In the genomic region with DNA sequence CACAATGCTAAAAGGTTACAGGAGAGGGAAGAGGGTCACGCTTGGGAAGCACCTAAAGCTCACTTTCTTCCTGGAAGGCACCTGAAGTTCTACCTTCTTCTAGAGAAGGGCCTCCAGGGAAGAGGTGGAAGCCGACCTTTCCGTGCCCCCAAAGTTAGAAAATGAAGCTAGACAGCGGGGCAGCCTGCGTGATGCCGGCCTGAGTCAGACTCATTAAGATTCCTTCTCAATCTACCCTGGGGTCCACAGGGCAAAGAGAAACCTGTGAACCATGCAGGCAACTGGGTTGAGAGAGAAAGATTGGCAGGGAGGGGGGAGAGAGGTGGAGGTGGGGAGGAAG, we compare ENCODE assay signal across 10 cellular contexts. TPM values are rescaled to one million over a fixed set of nuclear protein-coding genes. Genes with fewer than 3 reads are reported as not detected.
DNase-seq lines count a peak whose midpoint lies in the region; ATAC-seq, FAIRE-seq and TF ChIP-seq lines count a peak whose summit lies in the region.
"Had no signal": no experiment of that assay in that cellular context is flagged by ENCODE, and none has a peak within 500 bp of the region (broad histone marks: within the 10 kb centered on the region; RNA-seq: fewer than 3 reads in every experiment).

No MANE protein-coding gene starts in this region.

- H3K9me3 Mint-ChIP-seq in activated naive CD4-positive, alpha-beta T cell treated with anti-CD3 and anti-CD28 coated beads, Interleukin-2, amount 50 U/mL, for 24 hours, result no peaks in the 10 kb centered on the region
- H3K9me3 Mint-ChIP-seq in activated naive CD4-positive, alpha-beta T cell treated with anti-CD3 and anti-CD28 coated beads for 36 hours, result no peaks in the 10 kb centered on the region
- no peaks in the 10 kb centered on the region for H3K9me3 Mint-ChIP-seq in stimulated activated naive CD8-positive, alpha-beta T cell treated with anti-CD3 and anti-CD28 coated beads, Interleukin-15, Interleukin-2, amounts not matched to agents 100 ng/mL and 50 ng/mL, for 24 hours

- no peak for TF ChIP-seq CTCF in endothelial cell of umbilical vein (IDR thresholded peaks at IDR 0.05; ENCODE audit: extremely low read depth in 1 of 2, insufficient read depth in 1 of 2, low read depth in 1 of 2, low read length in 2 of 2)

- H3K9ac ChIP-seq in endothelial cell of umbilical vein (replicated peaks; ENCODE audit: extremely low read depth, insufficient read depth, low read length), result no peak overlapping the region

- H3K36me3 Mint-ChIP-seq in activated naive CD4-positive, alpha-beta T cell treated with anti-CD3 and anti-CD28 coated beads, Interleukin-2, amount 50 U/mL, for 24 hours, result peaks cover 2% of the 10 kb centered on the region
- no peaks in the 10 kb centered on the region for H3K36me3 Mint-ChIP-seq in activated naive CD4-positive, alpha-beta T cell treated with anti-CD3 and anti-CD28 coated beads for 36 hours (ENCODE audit: low read depth)
- no peaks in the 10 kb centered on the region for H3K36me3 Mint-ChIP-seq in stimulated activated naive CD8-positive, alpha-beta T cell treated with anti-CD3 and anti-CD28 coated beads, Interleukin-15, Interleukin-2, amounts not matched to agents 100 ng/mL and 50 ng/mL, for 24 hours (ENCODE audit: low read depth)

- CTCF ChIA-PET in activated naive CD4-positive, alpha-beta T cell treated with anti-CD3 and anti-CD28 coated beads for 36 hours (lab: Charles Lee), result interaction anchor here (0.7 to 2.2 kb wide), 2 partner anchors 12 to 138 kb away, joined by 3 to 11 read pairs; no protein-coding TSS in a partner anchor
- CTCF ChIA-PET in endothelial cell of umbilical vein (lab: Charles Lee), result interaction anchor here (1.6 to 4.7 kb wide), 3 partner anchors 10 to 16 kb away, joined by 6 to 37 read pairs (median 6); no protein-coding TSS in a partner anchor

- intact Hi-C loops in activated naive CD4-positive, alpha-beta T cell treated with anti-CD3 and anti-CD28 coated beads for 36 hours (cut with micrococcal nuclease), result no loop called here
- intact Hi-C loops in endothelial cell of umbilical vein (cut with micrococcal nuclease), result loop anchor here (5.0 kb wide), 3 partner anchors 57 to 227 kb away; a partner anchor contains a TSS

- no peaks in the 10 kb centered on the region for H3K9me1 ChIP-seq in endothelial cell of umbilical vein (replicated peaks; ENCODE audit: control insufficient read depth, extremely low read depth, insufficient read depth, low read length)

- H4K20me1 ChIP-seq in endothelial cell of umbilical vein (replicated peaks; ENCODE audit: control insufficient read depth, extremely low read depth, insufficient read depth, low read length), result no peaks in the 10 kb centered on the region

- H3K4me2 ChIP-seq in endothelial cell of umbilical vein (ENCODE audit: insufficient read depth, low read length), result no peak overlapping the region

- H3K4me3 Mint-ChIP-seq in activated naive CD4-positive, alpha-beta T cell treated with anti-CD3 and anti-CD28 coated beads, Interleukin-2, amount 50 U/mL, for 24 hours, result no peak overlapping the region
- H3K4me3 Mint-ChIP-seq in activated naive CD4-positive, alpha-beta T cell treated with anti-CD3 and anti-CD28 coated beads for 36 hours, result no peak overlapping the region
- H3K4me3 Mint-ChIP-seq in stimulated activated naive CD8-positive, alpha-beta T cell treated with anti-CD3 and anti-CD28 coated beads, Interleukin-15, Interleukin-2, amounts not matched to agents 100 ng/mL and 50 ng/mL, for 24 hours, result peak overlapping the region; percentile 42

- H2AFZ ChIP-seq in endothelial cell of umbilical vein (ENCODE audit: low read depth, low read length), result no peak overlapping the region

- no peaks in the 10 kb centered on the region for H3K27me3 Mint-ChIP-seq in activated naive CD4-positive, alpha-beta T cell treated with anti-CD3 and anti-CD28 coated beads, Interleukin-2, amount 50 U/mL, for 24 hours
- no peaks in the 10 kb centered on the region for H3K27me3 Mint-ChIP-seq in activated naive CD4-positive, alpha-beta T cell treated with anti-CD3 and anti-CD28 coated beads for 36 hours (ENCODE audit: low read depth)
- H3K27me3 Mint-ChIP-seq in stimulated activated naive CD8-positive, alpha-beta T cell treated with anti-CD3 and anti-CD28 coated beads, Interleukin-15, Interleukin-2, amounts not matched to agents 100 ng/mL and 50 ng/mL, for 24 hours, result no peaks in the 10 kb centered on the region

- dilution Hi-C loops in endothelial cell of umbilical vein (cut with MboI; ENCODE audit: extremely low pct_ligation_motif_present, low sequenced_read_pairs), result no loop called here

- H3K27ac ChIP-seq in endothelial cell of umbilical vein (ENCODE audit: insufficient read depth, low read depth, low read length), result no peak overlapping the region
- H3K27ac ChIP-seq: adrenal gland had no signal

- peak overlapping the region; percentile 65 for H3K27ac Mint-ChIP-seq in activated naive CD4-positive, alpha-beta T cell treated with anti-CD3 and anti-CD28 coated beads, Interleukin-2, amount 50 U/mL, for 24 hours
- no peak overlapping the region for H3K27ac Mint-ChIP-seq in activated naive CD4-positive, alpha-beta T cell treated with anti-CD3 and anti-CD28 coated beads for 36 hours
- H3K27ac Mint-ChIP-seq in stimulated activated naive CD8-positive, alpha-beta T cell treated with anti-CD3 and anti-CD28 coated beads, Interleukin-15, Interleukin-2, amounts not matched to agents 100 ng/mL and 50 ng/mL, for 24 hours, result peak overlapping the region; percentile 64

- peaks cover 47% of the 10 kb centered on the region for H3K4me1 Mint-ChIP-seq in activated naive CD4-positive, alpha-beta T cell treated with anti-CD3 and anti-CD28 coated beads, Interleukin-2, amount 50 U/mL, for 24 hours
- H3K4me1 Mint-ChIP-seq in activated naive CD4-positive, alpha-beta T cell treated with anti-CD3 and anti-CD28 coated beads for 36 hours (ENCODE audit: low read depth), result peaks cover 38% of the 10 kb centered on the region
- peaks cover 47% of the 10 kb centered on the region for H3K4me1 Mint-ChIP-seq in stimulated activated naive CD8-positive, alpha-beta T cell treated with anti-CD3 and anti-CD28 coated beads, Interleukin-15, Interleukin-2, amounts not matched to agents 100 ng/mL and 50 ng/mL, for 24 hours (ENCODE audit: low read depth)

- no peak for ATAC-seq in GM18858 (IDR thresholded peaks at IDR 0.05; ENCODE audit: unreplicated experiment)

- POLR2A ChIA-PET in endothelial cell of umbilical vein (lab: Charles Lee), result no interaction called here

- H3K27me3 ChIP-seq in MG63 (no peaks in the 10 kb centered on the region), endothelial cell of umbilical vein (ENCODE audit: control insufficient read depth in 2 of 2, insufficient read depth in 2 of 2, low read length in 2 of 2) (peaks cover 0 to 2% of the 10 kb centered on the region in 2 experiments)
- H3K27me3 ChIP-seq: adrenal gland had no signal

- H3K4me3 ChIP-seq in MG63 (no peak overlapping the region), endothelial cell of umbilical vein (replicated peaks in 1 of 3; ENCODE audit: insufficient read depth in 1 of 3, low read depth in 1 of 3, low read length in 3 of 3) (no peak overlapping the region)
- H3K4me3 ChIP-seq: adrenal gland had no signal

- H3K4me1 ChIP-seq in endothelial cell of umbilical vein (ENCODE audit: control insufficient read depth, extremely low read depth, insufficient read depth, low read length), result peaks cover 24% of the 10 kb centered on the region
- H3K4me1 ChIP-seq: adrenal gland had no signal

- no peaks in the 10 kb centered on the region for H3K79me2 ChIP-seq in endothelial cell of umbilical vein (ENCODE audit: control insufficient read depth, insufficient read depth, low read length)

- no peaks in the 10 kb centered on the region for H3K9me3 ChIP-seq in MG63
- no peaks in the 10 kb centered on the region for H3K9me3 ChIP-seq in endothelial cell of umbilical vein (replicated peaks; ENCODE audit: control insufficient read depth, insufficient read depth, low read length)
- H3K9me3 ChIP-seq: adrenal gland had no signal

- H3K36me3 ChIP-seq in MG63, result no peaks in the 10 kb centered on the region
- H3K36me3 ChIP-seq in endothelial cell of umbilical vein (ENCODE audit: control insufficient read depth in 2 of 2, extremely low read depth in 1 of 2, insufficient read depth in 2 of 2, low read length in 2 of 2), result no peaks in the 10 kb centered on the region
- H3K36me3 ChIP-seq: adrenal gland had no signal

- DNase-seq in activated naive CD4-positive, alpha-beta T cell treated with anti-CD3 and anti-CD28 coated beads for 36 hours, result no peak
- DNase-seq in MG63 (peak; percentile 58), endothelial cell of umbilical vein (ENCODE audit: low read depth, low spot score) (no peak), NCI-H146 treated with DMSO at 0.1 percent for 48 hours (lab: John Stamatoyannopoulos, UW; ENCODE audit: unreplicated experiment) (no peak)
- DNase-seq in activated CD8-positive, alpha-beta memory T cell treated with anti-CD3 and anti-CD28 coated beads, Interleukin-2, amount 50 U/mL, for 4 hours, result no peak
- DNase-seq: adrenal gland, NCI-H1092 treated with DMSO at 0.1 percent for 48 hours had no signal

- TF ChIP-seq POLR2A in endothelial cell of umbilical vein (IDR thresholded peaks at IDR 0.05; ENCODE audit: low read depth, low read length), result no peak

- BruUV-seq in endothelial cell of umbilical vein (replicated peaks; lab: Mats Ljungman, UMichigan), result no TSS peak

- peak; percentile 53 for FAIRE-seq in endothelial cell of umbilical vein (lab: Jason Lieb, UNC)

TF ChIP-seq in endothelial cell of umbilical vein, 7 proteins besides CTCF, POLR2A, EP300 and RAD21 (continues in another document):
- no peak for TF ChIP-seq JUN (IDR thresholded peaks at IDR 0.05; ENCODE audit: borderline replicate concordance, insufficient read depth, insufficient read length, low read depth)
- TF ChIP-seq, protein P1, sequence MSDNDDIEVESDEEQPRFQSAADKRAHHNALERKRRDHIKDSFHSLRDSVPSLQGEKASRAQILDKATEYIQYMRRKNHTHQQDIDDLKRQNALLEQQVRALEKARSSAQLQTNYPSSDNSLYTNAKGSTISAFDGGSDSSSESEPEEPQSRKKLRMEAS (IDR thresholded peaks at IDR 0.05; ENCODE audit: insufficient read depth, insufficient read length), result no peak
- TF ChIP-seq MYC (IDR thresholded peaks at IDR 0.05; ENCODE audit: low read depth, low read length), result no peak
- TF ChIP-seq FOS (IDR thresholded peaks at IDR 0.05; ENCODE audit: borderline replicate concordance, insufficient read depth, low read length), result no peak

RNA-seq across cellular contexts. Expression of a gene that starts 54.8 kb away (rescaled TPM):
- total RNA-seq in activated naive CD4-positive, alpha-beta T cell treated with anti-CD3 and anti-CD28 coated beads for 36 hours, result 10 to 100 TPM; 53.4 to 57.1 TPM
- 30.6 and 71.3 TPM in 2 replicates for total RNA-seq in MG63 (2014; rRNA removed; shearing (Covaris generic); ENCODE audit: low replicate concordance)
- 46.6 and 52.7 TPM in 2 replicates for total RNA-seq in endothelial cell of umbilical vein
- 84.8 and 105 TPM in 2 replicates for polyA plus RNA-seq in endothelial cell of umbilical vein
- 140 and 204 TPM in 2 replicates for polyA plus RNA-seq in endothelial cell of umbilical vein (2011; cell fraction: cytosol; rRNA removed)
- 43.4 and 47.1 TPM in 2 replicates for polyA plus RNA-seq in endothelial cell of umbilical vein (2011; cell fraction: nucleus; rRNA removed)
- polyA plus RNA-seq in endothelial cell of umbilical vein (2012), result 73.3 and 84.0 TPM in 2 replicates
- 13.9 and 20.1 TPM in 2 replicates for polyA minus RNA-seq in endothelial cell of umbilical vein
- polyA minus RNA-seq in endothelial cell of umbilical vein (2011; cell fraction: cytosol; rRNA and poly(A)+ RNA removed), result 9.9 TPM
- 3.5 and 6.1 TPM in 2 replicates for polyA minus RNA-seq in endothelial cell of umbilical vein (2011; cell fraction: nucleus; rRNA and poly(A)+ RNA removed)
